8 cellular contexts compared by ENCODE assay signal in genomic region chr5:55172051-55172899, GRCh38. TPM values are rescaled to one million over a fixed set of nuclear protein-coding genes. Genes with fewer than 3 reads are reported as not detected.
A peak's percentile ranks its signal among the peaks of the same experiment; 100 is the strongest.
DNase-seq lines count a peak whose midpoint lies in the region; ATAC-seq and TF ChIP-seq lines count a peak whose summit lies in the region.

No MANE protein-coding gene starts in this region.

- peaks cover 18 to 36% (median 21%) of the 10 kb centered on the region in 3 donors for H3K4me1 Mint-ChIP-seq in IgD-negative memory B cell
- H3K4me1 Mint-ChIP-seq in naive thymus-derived CD8-positive, alpha-beta T cell = peaks cover 15 to 38% (median 34%) of the 10 kb centered on the region in 4 donors

- H3K27ac Mint-ChIP-seq in IgD-negative memory B cell = peak overlapping the region; percentile 47 to 64 (median 62)
- H3K27ac Mint-ChIP-seq in naive thymus-derived CD8-positive, alpha-beta T cell = peak overlapping the region in 2 of 10 donors; percentile 18 to 71

- no peaks in the 10 kb centered on the region for H3K36me3 ChIP-seq in OCI-LY1 (ENCODE audit: insufficient read depth, low read length)

- POLR2A ChIA-PET in naive thymus-derived CD8-positive, alpha-beta T cell (lab: Charles Lee) = interaction anchor here (1.0 kb wide), 1 partner anchor 520 kb away, joined by 4 read pairs; no protein-coding TSS in a partner anchor

- H3K9me2 ChIP-seq in OCI-LY1 (ENCODE audit: low read depth, low read length) = no peaks in the 10 kb centered on the region

- H3K4me1 ChIP-seq in OCI-LY1 (ENCODE audit: insufficient read depth, low read length, severe bottlenecking) = peaks cover 31% of the 10 kb centered on the region

- peaks cover 47% of the 10 kb centered on the region for H3K27me3 Mint-ChIP-seq in IgD-negative memory B cell
- peaks cover 43 to 72% (median 65%) of the 10 kb centered on the region in 5 donors for H3K27me3 Mint-ChIP-seq in naive thymus-derived CD8-positive, alpha-beta T cell

- no peaks in the 10 kb centered on the region for H3K79me2 ChIP-seq in OCI-LY1 (ENCODE audit: insufficient read depth, low read length)

- H3K9me3 ChIP-seq in OCI-LY1 (ENCODE audit: low read length) = no peaks in the 10 kb centered on the region

- H3K4me2 ChIP-seq in OCI-LY1 (ENCODE audit: low read length) = peak overlapping the region; percentile 93

- H3K4me3 Mint-ChIP-seq in IgD-negative memory B cell = peak overlapping the region; percentile 74 to 96 (median 88)
- H3K4me3 Mint-ChIP-seq in naive thymus-derived CD8-positive, alpha-beta T cell = peak overlapping the region; percentile 71 to 93 (median 88)

- peak overlapping the region; percentile 65 for H3K4me3 ChIP-seq in OCI-LY1 (ENCODE audit: low read depth, low read length, poor library complexity, severe bottlenecking)

- no peaks in the 10 kb centered on the region for H3F3A ChIP-seq in OCI-LY1 (ENCODE audit: insufficient read depth, low read length)

- peak; percentile 85 for TF ChIP-seq CTCF in OCI-LY1 (IDR thresholded peaks at IDR 0.05; ENCODE audit: low read length)

- H4K20me1 ChIP-seq in OCI-LY1 (ENCODE audit: insufficient read depth, low read length) = no peaks in the 10 kb centered on the region

- H3K27me3 ChIP-seq in OCI-LY1 (ENCODE audit: insufficient read depth, low read length) = no peaks in the 10 kb centered on the region

- H3K9me3 Mint-ChIP-seq in IgD-negative memory B cell = peaks cover 0 to 3% (median 0%) of the 10 kb centered on the region in 3 donors
- peaks cover 0 to 2% (median 0%) of the 10 kb centered on the region in 9 donors for H3K9me3 Mint-ChIP-seq in naive thymus-derived CD8-positive, alpha-beta T cell

- no peak overlapping the region for H2AFZ ChIP-seq in OCI-LY1 (ENCODE audit: low read length)

- no peak overlapping the region for H3K27ac ChIP-seq in OCI-LY1 (ENCODE audit: low read depth, low read length, poor library complexity, severe bottlenecking)

- no peaks in the 10 kb centered on the region for H3K36me3 Mint-ChIP-seq in IgD-negative memory B cell
- H3K36me3 Mint-ChIP-seq in naive thymus-derived CD8-positive, alpha-beta T cell = peaks cover 0 to 2% (median 2%) of the 10 kb centered on the region in 3 donors

- H3K9ac ChIP-seq in OCI-LY1 (ENCODE audit: low read length) = no peak overlapping the region; the same call in 1 of the 2 replicates

- peak; percentile 59 for ATAC-seq in GM21717 (IDR thresholded peaks at IDR 0.05; ENCODE audit: unreplicated experiment)
- peak; percentile 90 for ATAC-seq in esophagus mucosa
- peak; percentile 68 to 69 for ATAC-seq in naive thymus-derived CD8-positive, alpha-beta T cell

- peak; percentile 38 for DNase-seq in DMS79 treated with DMSO at 0.1 percent for 48 hours (lab: John Stamatoyannopoulos, UW)
- peak; percentile 42 for DNase-seq in activated T-cell treated with anti-CD3 and anti-CD28 coated beads for 4 hours
- DNase-seq in naive thymus-derived CD8-positive, alpha-beta T cell = peak in 9 of 10 donors; percentile 44 to 80 (median 68)
- DNase-seq in superior temporal gyrus (ENCODE audit: extremely low spot score) = peak; percentile 92

RNA-seq across cellular contexts. Expression of gene CDC20B, which starts 0.7 kb away (rescaled TPM):
- not detected for polyA plus RNA-seq in IgD-negative memory B cell
- total RNA-seq in esophagus mucosa = not detected
- not detected for total RNA-seq in naive thymus-derived CD8-positive, alpha-beta T cell
- polyA plus RNA-seq in naive thymus-derived CD8-positive, alpha-beta T cell = not detected

RNA-seq across cellular contexts. Expression of gene GPX8, which starts 12.3 kb away (rescaled TPM):
- not detected for polyA plus RNA-seq in IgD-negative memory B cell
- total RNA-seq in esophagus mucosa = 6.3 TPM
- total RNA-seq in naive thymus-derived CD8-positive, alpha-beta T cell = not detected
- not detected for polyA plus RNA-seq in naive thymus-derived CD8-positive, alpha-beta T cell

RNA-seq across cellular contexts. Expression of gene MCIDAS, which starts 54.8 kb away (rescaled TPM):
- not detected for polyA plus RNA-seq in IgD-negative memory B cell
- 0.20 TPM for total RNA-seq in esophagus mucosa
- total RNA-seq in naive thymus-derived CD8-positive, alpha-beta T cell = not detected
- not detected for polyA plus RNA-seq in naive thymus-derived CD8-positive, alpha-beta T cell

Comparison
In these comparisons a context has a peak if more than half of its experiments do, and no peak if none do; other contexts are left out.
1. DNase-seq: peak in every context shown above with its lines; median percentile 92 in superior temporal gyrus; 68 in naive thymus-derived CD8-positive, alpha-beta T cell; 42 in activated T-cell treated with anti-CD3 and anti-CD28 coated beads for 4 hours; 38 in DMS79 treated with DMSO at 0.1 percent for 48 hours.